ENCODE assay signal across 8 cellular contexts in the genomic region with DNA sequence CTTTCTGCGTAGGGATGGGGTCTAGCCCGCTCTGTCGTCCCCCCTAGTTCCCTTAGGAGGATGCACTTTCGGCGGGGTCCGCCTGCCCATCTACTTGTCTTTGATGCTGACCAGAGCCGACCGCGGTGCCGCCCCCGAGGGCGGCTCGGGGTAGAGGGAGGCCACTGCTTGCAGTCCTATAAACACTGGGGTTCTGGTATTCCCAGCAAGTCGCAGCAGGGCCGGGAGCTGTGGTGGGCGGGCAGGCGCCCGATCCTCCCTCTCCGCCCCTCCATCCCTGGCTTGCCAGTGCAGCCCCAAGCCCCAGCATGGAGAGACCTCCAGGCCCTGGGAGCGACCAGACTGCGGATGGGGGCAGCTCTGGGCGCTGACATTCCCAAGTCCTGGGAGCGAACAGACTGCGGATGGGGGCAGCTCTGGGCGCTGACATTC. TPM values are rescaled to one million over a fixed set of nuclear protein-coding genes. Genes with fewer than 3 reads are reported as not detected.
A peak's percentile ranks its signal among the peaks of the same experiment; 100 is the strongest.
DNase-seq lines count a peak whose midpoint lies in the region; ATAC-seq and TF ChIP-seq lines count a peak whose summit lies in the region.

No MANE protein-coding gene starts in this region.

- H3K27me3 ChIP-seq in Peyer's patch (no peaks in the 10 kb centered on the region), parathyroid adenoma (ENCODE audit: control insufficient read depth, insufficient read depth, low read length) (no peaks in the 10 kb centered on the region)

- H3K4me2 ChIP-seq in parathyroid adenoma (ENCODE audit: low read length): peak overlapping the region; percentile 92

- peaks cover 0 to 21% (median 0%) of the 10 kb centered on the region in 3 donors for H3K36me3 ChIP-seq in Peyer's patch
- no peaks in the 10 kb centered on the region for H3K36me3 ChIP-seq in parathyroid adenoma (ENCODE audit: control insufficient read depth, insufficient read depth, low read length)

- H3K4me3 ChIP-seq in GM12865 (ENCODE audit: low read depth, low read length) (peak overlapping the region; percentile 68), Peyer's patch (peak overlapping the region; percentile 68 to 96 (median 86)), parathyroid adenoma (ENCODE audit: low read depth, low read length) (peak overlapping the region; percentile 66)

- peak; percentile 7 for ATAC-seq in esophagus mucosa
- ATAC-seq in GM19397 (IDR thresholded peaks at IDR 0.05; ENCODE audit: unreplicated experiment): no peak

- H3K9me3 ChIP-seq in Peyer's patch (no peaks in the 10 kb centered on the region), parathyroid adenoma (ENCODE audit: control insufficient read depth, low read length) (no peaks in the 10 kb centered on the region)

- no peak overlapping the region for H3K9ac ChIP-seq in parathyroid adenoma

- TF ChIP-seq CTCF in GM12865 (IDR thresholded peaks at IDR 0.05; ENCODE audit: insufficient read depth, low read depth, low read length, missing control alignments): no peak
- no peak for TF ChIP-seq CTCF in Peyer's patch (IDR thresholded peaks at IDR 0.05)
- TF ChIP-seq CTCF in parathyroid adenoma (IDR thresholded peaks at IDR 0.05): no peak

- DNase-seq in GM12865 (ENCODE audit: low read depth) (no peak), Peyer's patch (no peak), NAMALWA (ENCODE audit: low spot score) (no peak), NCI-H345 (lab: John Stamatoyannopoulos, UW) (no peak), 8988T (no peak)

- peak overlapping the region; percentile 76 for H2AFZ ChIP-seq in parathyroid adenoma

- no peak for TF ChIP-seq POLR2A in Peyer's patch (IDR thresholded peaks at IDR 0.05)

- H3K4me1 ChIP-seq in Peyer's patch (peaks cover 0 to 35% (median 11%) of the 10 kb centered on the region in 4 donors), parathyroid adenoma (peaks cover 10% of the 10 kb centered on the region)

- H3K27ac ChIP-seq in Peyer's patch (peak overlapping the region; percentile 84 to 94 (median 88)), parathyroid adenoma (no peak overlapping the region)

- peaks cover 23% of the 10 kb centered on the region for H3K79me2 ChIP-seq in parathyroid adenoma

RNA-seq across cellular contexts. Expression of gene SEMA4B, which starts 0.8 kb away (rescaled TPM):
- total RNA-seq in Peyer's patch (100 to 1,000 TPM in 2 of 4 donors, 10 to 100 TPM in 2; 63.2 to 147 (median 91.3) TPM), esophagus mucosa (216 TPM)

RNA-seq across cellular contexts. Expression of gene CIB1, which starts 31.8 kb away (rescaled TPM):
- total RNA-seq in Peyer's patch: 100 to 1,000 TPM in 3 of 4 donors, 10 to 100 TPM in 1; 71.0 to 166 (median 130) TPM
- 118 TPM for total RNA-seq in esophagus mucosa

RNA-seq across cellular contexts. Expression of gene GDPGP1, which starts 32.0 kb away (rescaled TPM):
- total RNA-seq in Peyer's patch (10 to 100 TPM in 3 of 4 donors, 1 to 10 TPM in 1; 8.3 to 24.0 (median 19.6) TPM), esophagus mucosa (6.5 TPM)

RNA-seq across cellular contexts. Expression of gene TTLL13, which starts 47.4 kb away (rescaled TPM):
- total RNA-seq in Peyer's patch (not detected), esophagus mucosa (not detected)
